ENCODE assay signal across 28 cellular contexts in genomic region chr18:74514860-74515495, GRCh38. TPM values are rescaled to one million over a fixed set of nuclear protein-coding genes. Genes with fewer than 3 reads are reported as not detected.
A peak's percentile ranks its signal among the peaks of the same experiment; 100 is the strongest.
DNase-seq lines count a peak whose midpoint lies in the region; ATAC-seq, FAIRE-seq and TF ChIP-seq lines count a peak whose summit lies in the region.
"Had no signal": no experiment of that assay in that cellular context is flagged by ENCODE, and none has a peak within 500 bp of the region (broad histone marks: within the 10 kb centered on the region; RNA-seq: fewer than 3 reads in every experiment).

No MANE protein-coding gene starts in this region.

- POLR2A ChIA-PET in Caco-2 (lab: Charles Lee): no interaction called here
- POLR2A ChIA-PET in K562 (lab: Yijun Ruan, JAX): interaction anchor here (0.6 kb wide), 1 partner anchor 1137 kb away, joined by 4 read pairs; no protein-coding TSS in a partner anchor

- H3K4me1 ChIP-seq in Caco-2 (peaks cover 33% of the 10 kb centered on the region), K562 (replicated peaks in 1 of 2; ENCODE audit: control insufficient read depth in 2 of 2, insufficient read depth in 2 of 2, low read length in 2 of 2) (no peaks in the 10 kb centered on the region), thyroid gland (peaks cover 0 to 7% of the 10 kb centered on the region in 2 donors)

- no peaks in the 10 kb centered on the region for H3K9me3 Mint-ChIP-seq in Caco-2 (ENCODE audit: unreplicated experiment)
- H3K9me3 Mint-ChIP-seq in nephron progenitor cell: no peaks in the 10 kb centered on the region

- no peak for DNase-seq in Caco-2
- DNase-seq in K562 (ENCODE audit: extremely low read depth in 1 of 4, low spot score in 3 of 4): no peak
- no peak for DNase-seq in nephron progenitor cell
- no peak for DNase-seq in GM03348 (ENCODE audit: low spot score)
- DNase-seq in AG08395 (ENCODE audit: low spot score): no peak
- DNase-seq in thyroid gland: no peak
- DNase-seq: activated effector memory CD4-positive, alpha-beta T cell treated with anti-CD3 and anti-CD28 coated beads, Interleukin-2, amount 50 U/mL, for 16 hours; amniotic stem cell; EL; HCEC 1CT; NCI-H1048; NCI-H1930; NCI-H226; NCI-H82; OCI-M1; Right ventricle myocardium superior; stimulated activated CD8-positive, alpha-beta memory T cell treated with anti-CD3 and anti-CD28 coated beads, Interleukin-4, amount 100 ng/mL, for 48 hours had no signal

- no peak for TF ChIP-seq EP300 in K562 (IDR thresholded peaks at IDR 0.05; ENCODE audit: low read length)

- H3K27me3 ChIP-seq in Caco-2 (replicated peaks; ENCODE audit: control insufficient read depth, insufficient read depth, low read length): no peaks in the 10 kb centered on the region
- no peaks in the 10 kb centered on the region for H3K27me3 ChIP-seq in K562 (ENCODE audit: control insufficient read depth in 2 of 2, insufficient read depth in 2 of 2, low read length in 2 of 2)
- no peaks in the 10 kb centered on the region for H3K27me3 ChIP-seq in thyroid gland
- H3K27me3 ChIP-seq: cardiac muscle cell had no signal

- intact Hi-C loops in Caco-2 (cut with micrococcal nuclease; ENCODE audit: unreplicated experiment): no loop called here
- intact Hi-C loops in K562 (cut with micrococcal nuclease): no loop called here
- intact Hi-C loops in thyroid gland (cut with DNase I): no loop called here

- H3K9me3 ChIP-seq in Caco-2 (no peaks in the 10 kb centered on the region), K562 (replicated peaks; ENCODE audit: control insufficient read depth, insufficient read depth, low read depth, low read length) (no peaks in the 10 kb centered on the region), thyroid gland (no peaks in the 10 kb centered on the region)
- H3K9me3 ChIP-seq: thoracic aorta had no signal

- 96% methylated on average over 11 of the region's 18 CpGs for WGBS in K562 (ENCODE audit: insufficient coverage, low coverage, missing lambda C conversion rate)
- 95 to 96% methylated on average over 16 to 18 of the region's 18 CpGs for WGBS in thyroid gland, 2 donors

- no TSS peak for BruUV-seq in Caco-2 (replicated peaks; lab: Mats Ljungman, UMichigan)
- no TSS peak for BruUV-seq in K562 (replicated peaks; lab: Mats Ljungman, UMichigan)

- no peak overlapping the region for H3K9ac ChIP-seq in K562 (ENCODE audit: insufficient read depth in 1 of 2, low read depth in 2 of 2, low read length in 2 of 2)

- H3K36me3 ChIP-seq in Caco-2 (ENCODE audit: control insufficient read depth, insufficient read depth, low read length) (peaks cover 1% of the 10 kb centered on the region; the same call in 1 of the 2 replicates), K562 (ENCODE audit: control insufficient read depth, insufficient read depth, low read length) (peaks cover 82% of the 10 kb centered on the region; the same call in 2 of the 3 replicates), thyroid gland (peaks cover 82 to 86% of the 10 kb centered on the region in 2 donors)

- ATAC-seq in K562: no peak
- ATAC-seq: right cardiac atrium had no signal

- H3K9me1 ChIP-seq in K562 (ENCODE audit: control insufficient read depth, insufficient read depth, low read length): peaks cover 4% of the 10 kb centered on the region

- CTCF ChIA-PET in Caco-2 (lab: Charles Lee): interaction anchor here (0.9 kb wide), 1 partner anchor 37 kb away, joined by 3 read pairs; no protein-coding TSS in a partner anchor
- CTCF ChIA-PET in K562 (lab: Yijun Ruan, JAX; ENCODE audit: low intra/inter-chr PET ratio): no interaction called here

- TF ChIP-seq CTCF in Caco-2 (IDR thresholded peaks at IDR 0.05; ENCODE audit: insufficient read depth in 1 of 2, low read depth in 1 of 2, low read length in 1 of 2, severe bottlenecking in 1 of 2, unreplicated experiment in 1 of 2) (no peak), K562 (IDR thresholded peaks at IDR 0.05 in 2 of 3, conservative IDR thresholded peaks at IDR 0.05 in 1 of 3; ENCODE audit: insufficient read depth in 2 of 3, low read depth in 1 of 3, low read length in 3 of 3) (no peak), nephron progenitor cell (IDR thresholded peaks at IDR 0.05) (no peak), thyroid gland (IDR thresholded peaks at IDR 0.05) (no peak)

- H3K4me1 Mint-ChIP-seq in Caco-2 (ENCODE audit: low read depth, unreplicated experiment) (peaks cover 6% of the 10 kb centered on the region), nephron progenitor cell (peaks cover under 1% of the 10 kb centered on the region)

- no peaks in the 10 kb centered on the region for H4K20me1 ChIP-seq in K562 (replicated peaks; ENCODE audit: control insufficient read depth, insufficient read depth, low read length)

- H3K36me3 Mint-ChIP-seq in Caco-2 (ENCODE audit: insufficient read depth, unreplicated experiment) (peaks cover 31% of the 10 kb centered on the region), nephron progenitor cell (ENCODE audit: low read depth) (peaks cover 55% of the 10 kb centered on the region)

- FAIRE-seq in K562 (lab: Jason Lieb, UNC): no peak
- FAIRE-seq: frontal cortex, TTC549 had no signal

- H3K4me2 ChIP-seq in K562 (ENCODE audit: insufficient read depth, low read length): no peak overlapping the region

- no peak overlapping the region for H2AFZ ChIP-seq in K562 (ENCODE audit: low read depth, low read length)

- H3K27ac Mint-ChIP-seq in Caco-2 (ENCODE audit: unreplicated experiment) (peak overlapping the region; percentile 57), nephron progenitor cell (peak overlapping the region; percentile 49)

- in situ Hi-C loops in K562 (cut with MboI): no loop called here

- H3K27ac ChIP-seq in K562 (ENCODE audit: extremely low read depth, low read depth, low read length) (no peak overlapping the region), thyroid gland (no peak overlapping the region)
- H3K27ac ChIP-seq: C4-2B, cardiac muscle cell, thoracic aorta had no signal

- no peaks in the 10 kb centered on the region for H3K79me2 ChIP-seq in K562 (ENCODE audit: control insufficient read depth, insufficient read depth, low read length)

- TF ChIP-seq RAD21 in K562 (CRISPR knock-in tag; conservative IDR thresholded peaks at IDR 0.05 in 1 of 2, IDR thresholded peaks at IDR 0.05 in 1 of 2): no peak

- TF ChIP-seq POLR2A in K562 (conservative IDR thresholded peaks at IDR 0.05) (no peak), thyroid gland (IDR thresholded peaks at IDR 0.05) (no peak)

- no peak overlapping the region for H3K4me3 Mint-ChIP-seq in Caco-2 (ENCODE audit: unreplicated experiment)
- H3K4me3 Mint-ChIP-seq in nephron progenitor cell: no peak overlapping the region

- no peak overlapping the region for H3K4me3 ChIP-seq in Caco-2 (ENCODE audit: low read depth, low read length)
- H3K4me3 ChIP-seq in K562: no peak overlapping the region
- H3K4me3 ChIP-seq in thyroid gland (replicated peaks in 1 of 3): no peak overlapping the region
- H3K4me3 ChIP-seq: cardiac muscle cell, thoracic aorta had no signal

- H3K27me3 Mint-ChIP-seq in Caco-2 (ENCODE audit: insufficient read depth, unreplicated experiment) (no peaks in the 10 kb centered on the region), nephron progenitor cell (ENCODE audit: low read depth, poor library complexity) (peaks cover 3% of the 10 kb centered on the region)

RNA-seq across cellular contexts. Expression of gene CNDP2, which starts 18.8 kb away (rescaled TPM):
- total RNA-seq in Caco-2 (2022): 95.1 and 113 TPM in 2 replicates
- 72.3 and 123 TPM in 2 replicates for total RNA-seq in K562 (2011; cell fraction: chromatin; rRNA removed; ENCODE audit: low replicate concordance)
- 62.8 and 69.9 TPM in 2 replicates for total RNA-seq in K562 (2011; cell fraction: nucleolus; rRNA removed)
- 64.1 and 69.2 TPM in 2 replicates for total RNA-seq in K562 (2011; cell fraction: nucleoplasm; rRNA removed)
- total RNA-seq in K562 (2014; rRNA removed): 62.8 and 79.1 TPM in 2 replicates
- total RNA-seq in K562 (2014; rRNA removed; fragmentation: Illumina TruSeq; extraction: Trizol): 38.9 and 39.5 TPM in 2 replicates
- 43.4 and 43.7 TPM in 2 replicates for total RNA-seq in K562 (2015; rRNA removed; fragmentation: Illumina TruSeq; extraction: Trizol)
- 96.3 and 102 TPM in 2 replicates for total RNA-seq in K562 (2021)
- polyA plus RNA-seq in K562 (2011; rRNA removed): 47.4 and 49.8 TPM in 2 replicates
- 47.1 and 50.4 TPM in 2 replicates for polyA plus RNA-seq in K562 (2011; cell fraction: cytosol; rRNA removed)
- 40.2 and 59.5 TPM in 2 replicates for polyA plus RNA-seq in K562 (2011; cell fraction: nucleus; rRNA removed)
- polyA plus RNA-seq in K562 (2012): 98.6 and 99.2 TPM in 2 replicates
- polyA plus RNA-seq in K562 (2014; fragmentation: Illumina TruSeq; extraction: Trizol): 104 and 128 TPM in 2 replicates
- polyA plus RNA-seq in K562 (2014; fragmentation: Nextera tagmentation; extraction: Ambion mirVana): 10 to 100 TPM; 34.1 to 53.8 TPM
- 73.6 and 83.6 TPM in 2 replicates for polyA plus RNA-seq in K562 (2014; rRNA removed)
- 65.9 and 85.4 TPM in 2 replicates for polyA minus RNA-seq in K562 (2011; rRNA and poly(A)+ RNA removed)
- polyA minus RNA-seq in K562 (2011; cell fraction: cytosol; rRNA and poly(A)+ RNA removed): 52.9 and 55.1 TPM in 2 replicates
- polyA minus RNA-seq in K562 (2011; cell fraction: nucleus; rRNA and poly(A)+ RNA removed): 27.5 and 40.2 TPM in 2 replicates
- 100 to 1,000 TPM; 249 to 437 (median 301) TPM for total RNA-seq in thyroid gland

RNA-seq across cellular contexts. Expression of gene CNDP1, which starts 19.3 kb away (rescaled TPM):
- total RNA-seq in Caco-2 (2022) (0.48 TPM in 1 of 2 replicates, not detected in the other), K562 (2014; rRNA removed) (not detected in 2 replicates), K562 (2014; rRNA removed; fragmentation: Illumina TruSeq; extraction: Trizol) (not detected in 2 replicates), K562 (2015; rRNA removed; fragmentation: Illumina TruSeq; extraction: Trizol) (not detected in 2 replicates), K562 (2021) (not detected in 2 replicates), thyroid gland (1 to 10 TPM in 1 of 4 donors, under 1 TPM in 1, not detected in 2; 0.25 to 1.0 TPM)
- not detected in 2 replicates for total RNA-seq in K562 (2011; cell fraction: chromatin; rRNA removed; ENCODE audit: low replicate concordance)
- not detected in 2 replicates for total RNA-seq in K562 (2011; cell fraction: nucleolus; rRNA removed)
- total RNA-seq in K562 (2011; cell fraction: nucleoplasm; rRNA removed): not detected in 2 replicates
- polyA plus RNA-seq in K562 (2011; rRNA removed) (not detected in 2 replicates), K562 (2014; fragmentation: Illumina TruSeq; extraction: Trizol) (not detected in 2 replicates), K562 (2014; fragmentation: Nextera tagmentation; extraction: Ambion mirVana) (not detected), K562 (2014; rRNA removed) (not detected in 2 replicates)
- polyA plus RNA-seq in K562 (2011; cell fraction: cytosol; rRNA removed): not detected in 2 replicates
- polyA plus RNA-seq in K562 (2011; cell fraction: nucleus; rRNA removed): 0.03 TPM in 1 of 2 replicates, not detected in the other
- not detected in 2 replicates for polyA plus RNA-seq in K562 (2012)
- 0.12 TPM in 1 of 2 replicates, not detected in the other for polyA minus RNA-seq in K562 (2011; rRNA and poly(A)+ RNA removed)
- polyA minus RNA-seq in K562 (2011; cell fraction: cytosol; rRNA and poly(A)+ RNA removed): not detected in 2 replicates
- polyA minus RNA-seq in K562 (2011; cell fraction: nucleus; rRNA and poly(A)+ RNA removed): not detected in 2 replicates
- total RNA-seq: cardiac muscle cell, HT-29, kidney epithelial cell, LHCN-M2, omental fat pad, right cardiac atrium, Right ventricle myocardium superior, thoracic aorta had no signal
- polyA plus RNA-seq: cardiac muscle cell, mammary epithelial cell had no signal

RNA-seq across cellular contexts. Expression of gene DIPK1C, which starts 57.9 kb away (rescaled TPM):
- total RNA-seq in Caco-2 (2022): not detected in 2 replicates
- total RNA-seq in K562 (2011; cell fraction: chromatin; rRNA removed; ENCODE audit: low replicate concordance): 0.21 TPM in 1 of 2 replicates, not detected in the other
- total RNA-seq in K562 (2011; cell fraction: nucleolus; rRNA removed): 0.33 and 0.39 TPM in 2 replicates
- total RNA-seq in K562 (2011; cell fraction: nucleoplasm; rRNA removed): not detected in 2 replicates
- total RNA-seq in K562 (2014; rRNA removed): 0.05 and 0.08 TPM in 2 replicates
- total RNA-seq in K562 (2014; rRNA removed; fragmentation: Illumina TruSeq; extraction: Trizol): 0.15 and 0.16 TPM in 2 replicates
- 0.04 TPM in 2 replicates for total RNA-seq in K562 (2015; rRNA removed; fragmentation: Illumina TruSeq; extraction: Trizol)
- total RNA-seq in K562 (2021): 0.07 and 0.16 TPM in 2 replicates
- 0.15 and 1.2 TPM in 2 replicates for polyA plus RNA-seq in K562 (2011; rRNA removed)
- 0.24 and 1.4 TPM in 2 replicates for polyA plus RNA-seq in K562 (2011; cell fraction: cytosol; rRNA removed)
- polyA plus RNA-seq in K562 (2011; cell fraction: nucleus; rRNA removed): 0.35 TPM in 1 of 2 replicates, not detected in the other
- 0.13 and 0.83 TPM in 2 replicates for polyA plus RNA-seq in K562 (2012)
- 0.10 and 0.15 TPM in 2 replicates for polyA plus RNA-seq in K562 (2014; fragmentation: Illumina TruSeq; extraction: Trizol)
- not detected for polyA plus RNA-seq in K562 (2014; fragmentation: Nextera tagmentation; extraction: Ambion mirVana)
- 0.16 and 0.32 TPM in 2 replicates for polyA plus RNA-seq in K562 (2014; rRNA removed)
- 0.21 and 4.0 TPM in 2 replicates for polyA minus RNA-seq in K562 (2011; rRNA and poly(A)+ RNA removed)
- polyA minus RNA-seq in K562 (2011; cell fraction: cytosol; rRNA and poly(A)+ RNA removed): not detected in 2 replicates
- 0.33 TPM in 1 of 2 replicates, not detected in the other for polyA minus RNA-seq in K562 (2011; cell fraction: nucleus; rRNA and poly(A)+ RNA removed)
- not detected for total RNA-seq in thyroid gland
- total RNA-seq: cardiac muscle cell, HT-29, kidney epithelial cell, LHCN-M2, mammary epithelial cell, thoracic aorta had no signal
- polyA plus RNA-seq: cardiac muscle cell, mammary epithelial cell had no signal
